Comparison of ENCODE assay signal across 2 cellular contexts in genomic region chr18:60506682-60507081, GRCh38.
TF ChIP-seq lines count a peak whose summit lies in the region.

No MANE protein-coding gene starts in this region.

TF ChIP-seq in SK-N-SH, 30 proteins besides CTCF, POLR2A, EP300 and RAD21 (continued from another document):
- TF ChIP-seq EZH2phosphoT487 (IDR thresholded peaks at IDR 0.05; ENCODE audit: borderline replicate concordance, low read depth) (no peak), POLR2AphosphoS5 (IDR thresholded peaks at IDR 0.05; ENCODE audit: low read depth, low read length) (peak; percentile 61; the same call in 1 of the 2 replicates), RCOR1 (IDR thresholded peaks at IDR 0.05; ENCODE audit: low read length) (peak; percentile 41; the same call in 1 of the 2 replicates), TAF1 (IDR thresholded peaks at IDR 0.05; ENCODE audit: borderline replicate concordance, low read depth, low read length) (no peak), GATA2 (CRISPR knock-in tag; IDR thresholded peaks at IDR 0.05) (peak; percentile 18; the same call in 1 of the 2 replicates), SIN3A (IDR thresholded peaks at IDR 0.05; ENCODE audit: borderline replicate concordance, low read depth, low read length) (no peak), NFIC (IDR thresholded peaks at IDR 0.05; ENCODE audit: borderline replicate concordance) (no peak), ELF1 (IDR thresholded peaks at IDR 0.05) (no peak), NRF1 (IDR thresholded peaks at IDR 0.05; ENCODE audit: low read depth, low read length) (no peak), RXRA (IDR thresholded peaks at IDR 0.05; ENCODE audit: borderline replicate concordance, low read depth) (no peak), GABPA (IDR thresholded peaks at IDR 0.05; ENCODE audit: low read depth) (no peak), MXI1 (IDR thresholded peaks at IDR 0.05; ENCODE audit: low read depth, low read length) (no peak), MEF2A (IDR thresholded peaks at IDR 0.05; ENCODE audit: borderline replicate concordance, low read depth) (no peak), SMC3 (IDR thresholded peaks at IDR 0.05; ENCODE audit: low read depth, low read length) (no peak), FOXJ3 (CRISPR knock-in tag; IDR thresholded peaks at IDR 0.05) (no peak), FOXM1 (IDR thresholded peaks at IDR 0.05; ENCODE audit: low read depth) (no peak), YY1 (IDR thresholded peaks at IDR 0.05; ENCODE audit: low read depth) (no peak), TCF12 (IDR thresholded peaks at IDR 0.05) (peak; percentile 94), TEAD4 (IDR thresholded peaks at IDR 0.05; ENCODE audit: borderline replicate concordance, insufficient read depth) (no peak; the same call in 1 of the 2 replicates), REST (IDR thresholded peaks at IDR 0.05; ENCODE audit: low read depth, low read length) (no peak), FOSL2 (IDR thresholded peaks at IDR 0.05; ENCODE audit: borderline replicate concordance, low read depth) (no peak), RFX5 (IDR thresholded peaks at IDR 0.05; ENCODE audit: low read length) (no peak), JUND (IDR thresholded peaks at IDR 0.05) (no peak), CHD2 (IDR thresholded peaks at IDR 0.05; ENCODE audit: low read length, partially characterized antibody) (peak; percentile 60)
- TF ChIP-seq, protein P1, sequence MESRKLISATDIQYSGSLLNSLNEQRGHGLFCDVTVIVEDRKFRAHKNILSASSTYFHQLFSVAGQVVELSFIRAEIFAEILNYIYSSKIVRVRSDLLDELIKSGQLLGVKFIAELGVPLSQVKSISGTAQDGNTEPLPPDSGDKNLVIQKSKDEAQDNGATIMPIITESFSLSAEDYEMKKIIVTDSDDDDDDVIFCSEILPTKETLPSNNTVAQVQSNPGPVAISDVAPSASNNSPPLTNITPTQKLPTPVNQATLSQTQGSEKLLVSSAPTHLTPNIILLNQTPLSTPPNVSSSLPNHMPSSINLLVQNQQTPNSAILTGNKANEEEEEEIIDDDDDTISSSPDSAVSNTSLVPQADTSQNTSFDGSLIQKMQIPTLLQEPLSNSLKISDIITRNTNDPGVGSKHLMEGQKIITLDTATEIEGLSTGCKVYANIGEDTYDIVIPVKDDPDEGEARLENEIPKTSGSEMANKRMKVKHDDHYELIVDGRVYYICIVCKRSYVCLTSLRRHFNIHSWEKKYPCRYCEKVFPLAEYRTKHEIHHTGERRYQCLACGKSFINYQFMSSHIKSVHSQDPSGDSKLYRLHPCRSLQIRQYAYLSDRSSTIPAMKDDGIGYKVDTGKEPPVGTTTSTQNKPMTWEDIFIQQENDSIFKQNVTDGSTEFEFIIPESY (IDR thresholded peaks at IDR 0.05; ENCODE audit: borderline replicate concordance, low read depth), result no peak
- TF ChIP-seq, protein P2, sequence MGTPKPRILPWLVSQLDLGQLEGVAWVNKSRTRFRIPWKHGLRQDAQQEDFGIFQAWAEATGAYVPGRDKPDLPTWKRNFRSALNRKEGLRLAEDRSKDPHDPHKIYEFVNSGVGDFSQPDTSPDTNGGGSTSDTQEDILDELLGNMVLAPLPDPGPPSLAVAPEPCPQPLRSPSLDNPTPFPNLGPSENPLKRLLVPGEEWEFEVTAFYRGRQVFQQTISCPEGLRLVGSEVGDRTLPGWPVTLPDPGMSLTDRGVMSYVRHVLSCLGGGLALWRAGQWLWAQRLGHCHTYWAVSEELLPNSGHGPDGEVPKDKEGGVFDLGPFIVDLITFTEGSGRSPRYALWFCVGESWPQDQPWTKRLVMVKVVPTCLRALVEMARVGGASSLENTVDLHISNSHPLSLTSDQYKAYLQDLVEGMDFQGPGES (IDR thresholded peaks at IDR 0.05; ENCODE audit: low read depth, low read length), result no peak
- TF ChIP-seq, protein P3, sequence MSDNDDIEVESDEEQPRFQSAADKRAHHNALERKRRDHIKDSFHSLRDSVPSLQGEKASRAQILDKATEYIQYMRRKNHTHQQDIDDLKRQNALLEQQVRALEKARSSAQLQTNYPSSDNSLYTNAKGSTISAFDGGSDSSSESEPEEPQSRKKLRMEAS (IDR thresholded peaks at IDR 0.05; ENCODE audit: low read depth), result no peak
- TF ChIP-seq, protein P4, sequence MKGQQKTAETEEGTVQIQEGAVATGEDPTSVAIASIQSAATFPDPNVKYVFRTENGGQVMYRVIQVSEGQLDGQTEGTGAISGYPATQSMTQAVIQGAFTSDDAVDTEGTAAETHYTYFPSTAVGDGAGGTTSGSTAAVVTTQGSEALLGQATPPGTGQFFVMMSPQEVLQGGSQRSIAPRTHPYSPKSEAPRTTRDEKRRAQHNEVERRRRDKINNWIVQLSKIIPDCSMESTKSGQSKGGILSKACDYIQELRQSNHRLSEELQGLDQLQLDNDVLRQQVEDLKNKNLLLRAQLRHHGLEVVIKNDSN (IDR thresholded peaks at IDR 0.05; ENCODE audit: borderline replicate concordance, low read depth), result peak; percentile 28; the same call in 1 of the 2 replicates
TF ChIP-seq in SK-N-SH: peak in this region for 7.

TF ChIP-seq in GM23338, 12 proteins besides CTCF, POLR2A, EP300 and RAD21 (continued from another document):
- TF ChIP-seq NANOG (IDR thresholded peaks at IDR 0.05; ENCODE audit: borderline replicate concordance), result no peak
- no peak for TF ChIP-seq POLR2AphosphoS5 (IDR thresholded peaks at IDR 0.05; ENCODE audit: low read depth)
- no peak for TF ChIP-seq REST (IDR thresholded peaks at IDR 0.05; ENCODE audit: unreplicated experiment)
- TF ChIP-seq, protein P5, sequence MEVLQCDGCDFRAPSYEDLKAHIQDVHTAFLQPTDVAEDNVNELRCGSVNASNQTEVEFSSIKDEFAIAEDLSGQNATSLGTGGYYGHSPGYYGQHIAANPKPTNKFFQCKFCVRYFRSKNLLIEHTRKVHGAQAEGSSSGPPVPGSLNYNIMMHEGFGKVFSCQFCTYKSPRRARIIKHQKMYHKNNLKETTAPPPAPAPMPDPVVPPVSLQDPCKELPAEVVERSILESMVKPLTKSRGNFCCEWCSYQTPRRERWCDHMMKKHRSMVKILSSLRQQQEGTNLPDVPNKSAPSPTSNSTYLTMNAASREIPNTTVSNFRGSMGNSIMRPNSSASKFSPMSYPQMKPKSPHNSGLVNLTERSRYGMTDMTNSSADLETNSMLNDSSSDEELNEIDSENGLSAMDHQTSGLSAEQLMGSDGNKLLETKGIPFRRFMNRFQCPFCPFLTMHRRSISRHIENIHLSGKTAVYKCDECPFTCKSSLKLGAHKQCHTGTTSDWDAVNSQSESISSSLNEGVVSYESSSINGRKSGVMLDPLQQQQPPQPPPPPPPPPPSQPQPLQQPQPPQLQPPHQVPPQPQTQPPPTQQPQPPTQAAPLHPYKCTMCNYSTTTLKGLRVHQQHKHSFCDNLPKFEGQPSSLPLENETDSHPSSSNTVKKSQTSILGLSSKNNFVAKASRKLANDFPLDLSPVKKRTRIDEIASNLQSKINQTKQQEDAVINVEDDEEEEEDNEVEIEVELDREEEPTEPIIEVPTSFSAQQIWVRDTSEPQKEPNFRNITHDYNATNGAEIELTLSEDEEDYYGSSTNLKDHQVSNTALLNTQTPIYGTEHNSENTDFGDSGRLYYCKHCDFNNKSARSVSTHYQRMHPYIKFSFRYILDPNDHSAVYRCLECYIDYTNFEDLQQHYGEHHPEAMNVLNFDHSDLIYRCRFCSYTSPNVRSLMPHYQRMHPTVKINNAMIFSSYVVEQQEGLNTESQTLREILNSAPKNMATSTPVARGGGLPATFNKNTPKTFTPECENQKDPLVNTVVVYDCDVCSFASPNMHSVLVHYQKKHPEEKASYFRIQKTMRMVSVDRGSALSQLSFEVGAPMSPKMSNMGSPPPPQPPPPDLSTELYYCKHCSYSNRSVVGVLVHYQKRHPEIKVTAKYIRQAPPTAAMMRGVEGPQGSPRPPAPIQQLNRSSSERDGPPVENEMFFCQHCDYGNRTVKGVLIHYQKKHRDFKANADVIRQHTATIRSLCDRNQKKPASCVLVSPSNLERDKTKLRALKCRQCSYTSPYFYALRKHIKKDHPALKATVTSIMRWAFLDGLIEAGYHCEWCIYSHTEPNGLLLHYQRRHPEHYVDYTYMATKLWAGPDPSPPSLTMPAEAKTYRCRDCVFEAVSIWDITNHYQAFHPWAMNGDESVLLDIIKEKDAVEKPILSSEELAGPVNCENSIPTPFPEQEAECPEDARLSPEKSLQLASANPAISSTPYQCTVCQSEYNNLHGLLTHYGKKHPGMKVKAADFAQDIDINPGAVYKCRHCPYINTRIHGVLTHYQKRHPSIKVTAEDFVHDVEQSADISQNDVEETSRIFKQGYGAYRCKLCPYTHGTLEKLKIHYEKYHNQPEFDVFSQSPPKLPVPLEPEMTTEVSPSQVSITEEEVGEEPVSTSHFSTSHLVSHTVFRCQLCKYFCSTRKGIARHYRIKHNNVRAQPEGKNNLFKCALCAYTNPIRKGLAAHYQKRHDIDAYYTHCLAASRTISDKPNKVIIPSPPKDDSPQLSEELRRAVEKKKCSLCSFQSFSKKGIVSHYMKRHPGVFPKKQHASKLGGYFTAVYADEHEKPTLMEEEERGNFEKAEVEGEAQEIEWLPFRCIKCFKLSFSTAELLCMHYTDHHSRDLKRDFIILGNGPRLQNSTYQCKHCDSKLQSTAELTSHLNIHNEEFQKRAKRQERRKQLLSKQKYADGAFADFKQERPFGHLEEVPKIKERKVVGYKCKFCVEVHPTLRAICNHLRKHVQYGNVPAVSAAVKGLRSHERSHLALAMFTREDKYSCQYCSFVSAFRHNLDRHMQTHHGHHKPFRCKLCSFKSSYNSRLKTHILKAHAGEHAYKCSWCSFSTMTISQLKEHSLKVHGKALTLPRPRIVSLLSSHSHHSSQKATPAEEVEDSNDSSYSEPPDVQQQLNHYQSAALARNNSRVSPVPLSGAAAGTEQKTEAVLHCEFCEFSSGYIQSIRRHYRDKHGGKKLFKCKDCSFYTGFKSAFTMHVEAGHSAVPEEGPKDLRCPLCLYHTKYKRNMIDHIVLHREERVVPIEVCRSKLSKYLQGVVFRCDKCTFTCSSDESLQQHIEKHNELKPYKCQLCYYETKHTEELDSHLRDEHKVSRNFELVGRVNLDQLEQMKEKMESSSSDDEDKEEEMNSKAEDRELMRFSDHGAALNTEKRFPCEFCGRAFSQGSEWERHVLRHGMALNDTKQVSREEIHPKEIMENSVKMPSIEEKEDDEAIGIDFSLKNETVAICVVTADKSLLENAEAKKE (CRISPR knock-in tag; IDR thresholded peaks at IDR 0.05), result no peak
